19 cellular contexts compared by ENCODE assay signal in genomic region chrX:131264053-131264452, GRCh38. TPM values are rescaled to one million over a fixed set of nuclear protein-coding genes. Genes with fewer than 3 reads are reported as not detected.
"Had no signal": no experiment of that assay in that cellular context is flagged by ENCODE, and none has a peak within 500 bp of the region (broad histone marks: within the 10 kb centered on the region; RNA-seq: fewer than 3 reads in every experiment).

No MANE protein-coding gene starts in this region.

- H3K4me1 ChIP-seq: colonic mucosa, foreskin keratinocyte, left ventricle myocardium inferior, lower lobe of right lung, sigmoid colon, stomach, transverse colon had no signal

- H3K4me3 Mint-ChIP-seq: naive B cell, nephron had no signal

- H3K4me1 Mint-ChIP-seq: naive B cell had no signal

- H3K4me3 ChIP-seq: colonic mucosa, left ventricle myocardium inferior, lower lobe of right lung, sigmoid colon, skin epidermis, stomach, thoracic aorta, transverse colon had no signal

- ATAC-seq: foreskin keratinocyte, lower lobe of right lung had no signal

- H3K27ac ChIP-seq: colonic mucosa, foreskin keratinocyte, left ventricle myocardium inferior, lower lobe of right lung, sigmoid colon, skin epidermis, stomach, thoracic aorta, transverse colon had no signal

- H3K9me3 ChIP-seq: colonic mucosa, left ventricle myocardium inferior, lower lobe of right lung, sigmoid colon, stomach, thoracic aorta, transverse colon had no signal

- H3K36me3 Mint-ChIP-seq: naive B cell had no signal

- H3K36me3 ChIP-seq: colonic mucosa, left ventricle myocardium inferior, lower lobe of right lung, sigmoid colon, stomach, thoracic aorta, transverse colon had no signal

- H3K27ac Mint-ChIP-seq: nephron had no signal

- H3K27me3 ChIP-seq: colonic mucosa, foreskin keratinocyte, sigmoid colon, transverse colon had no signal

- H3K9me3 Mint-ChIP-seq: nephron had no signal

- DNase-seq: colonic mucosa; dermis blood vessel endothelial cell; erythroblast; foreskin keratinocyte; kidney; left cardiac atrium; left ventricle myocardium inferior; lower lobe of right lung; mesenchymal stem cell; naive B cell; posterior cingulate gyrus; sigmoid colon; stimulated activated naive CD4-positive, alpha-beta T cell; stomach; transverse colon had no signal

RNA-seq across cellular contexts. Expression of gene IGSF1, which starts 25.1 kb away (rescaled TPM):
- total RNA-seq: dermis blood vessel endothelial cell, foreskin keratinocyte, pulmonary artery endothelial cell had no signal
- polyA plus RNA-seq: foreskin keratinocyte had no signal
